Comparison of ENCODE assay signal across 8 cellular contexts in genomic region chr1:61077676-61078521, GRCh38. TPM values are rescaled to one million over a fixed set of nuclear protein-coding genes. Genes with fewer than 3 reads are reported as not detected.
DNase-seq lines count a peak whose midpoint lies in the region; ATAC-seq, FAIRE-seq and TF ChIP-seq lines count a peak whose summit lies in the region.

No MANE protein-coding gene starts in this region.

- TF ChIP-seq EP300 in HepG2 (IDR thresholded peaks at IDR 0.05; ENCODE audit: low read depth in 2 of 2, low read length in 2 of 2), result no peak
- TF ChIP-seq EP300 in HepG2 (CRISPR knock-in tag; IDR thresholded peaks at IDR 0.05; ENCODE audit: borderline replicate concordance), result no peak

- peak overlapping the region; percentile 35 for H2AFZ ChIP-seq in HepG2 (ENCODE audit: low read length)

- BruUV-seq in HepG2 (replicated peaks; lab: Mats Ljungman, UMichigan), result no TSS peak

- H3K9ac ChIP-seq in HepG2 (ENCODE audit: insufficient read depth, low read depth, low read length), result peak overlapping the region; percentile 70

- no peaks in the 10 kb centered on the region for H4K20me1 ChIP-seq in HepG2 (ENCODE audit: insufficient read depth, low read length)

- TF ChIP-seq POLR2A in HepG2 (IDR thresholded peaks at IDR 0.05; ENCODE audit: insufficient read depth in 1 of 2, low read depth in 2 of 2, low read length in 2 of 2), result no peak

- peak; percentile 99 for DNase-seq in ACHN
- DNase-seq in NCI-H748 (lab: John Stamatoyannopoulos, UW; ENCODE audit: unreplicated experiment), result peak; percentile 99
- peak; percentile 90 for DNase-seq in activated CD4-positive, alpha-beta T cell treated with anti-CD3 and anti-CD28 coated beads, Interleukin-2, amount 50 U/mL, for 1 hour
- peak; percentile 56 to 90 (median 86) for DNase-seq in dorsolateral prefrontal cortex
- peak; percentile 99 for DNase-seq in HepG2 (ENCODE audit: low spot score)
- DNase-seq in stimulated activated CD4-positive, alpha-beta T cell treated with anti-CD3 and anti-CD28 coated beads, Interleukin-2, amount 100 ng/mL, for 4 hours (ENCODE audit: low read depth), result peak; percentile 86

- peak overlapping the region; percentile 83 to 99 (median 96) for H3K27ac ChIP-seq in dorsolateral prefrontal cortex
- H3K27ac ChIP-seq in HepG2 (ENCODE audit: extremely low read length, insufficient read depth, low read length), result peak overlapping the region; percentile 90

- intact Hi-C loops in dorsolateral prefrontal cortex (cut with DNase I) (loop anchor here (1.0 to 2.0 kb wide), 2 partner anchors 28 to 109 kb away; no protein-coding TSS in a partner anchor), HepG2 (cut with micrococcal nuclease; ENCODE audit: unreplicated experiment) (loop anchor here (2.0 to 5.0 kb wide), 2 partner anchors 21 to 34 kb away; no protein-coding TSS in a partner anchor)

- H3K9me3 ChIP-seq in HepG2 (ENCODE audit: low read length), result no peaks in the 10 kb centered on the region

- no peaks in the 10 kb centered on the region for H3K36me3 ChIP-seq in HepG2 (replicated peaks in 1 of 2; ENCODE audit: control insufficient read depth in 1 of 2, insufficient read depth in 2 of 2, low read length in 2 of 2)

- CTCF ChIA-PET in HepG2 (lab: Yijun Ruan, JAX; ENCODE audit: low intra/inter-chr PET ratio, low total read pairs), result no interaction called here

- peak; percentile 97 for FAIRE-seq in HepG2 (lab: Jason Lieb, UNC)

- H3K4me1 ChIP-seq in HepG2 (ENCODE audit: insufficient read depth, low read length), result peaks cover 43% of the 10 kb centered on the region

- H3K79me2 ChIP-seq in HepG2 (ENCODE audit: insufficient read depth, low read length), result peaks cover 20% of the 10 kb centered on the region

- TF ChIP-seq RAD21 in HepG2 (CRISPR knock-in tag; IDR thresholded peaks at IDR 0.05), result no peak

- POLR2A ChIA-PET in HepG2 (lab: Yijun Ruan, JAX), result interaction anchor here (1.0 to 2.2 kb wide), 6 partner anchors 21 to 1264 kb away, joined by 3 to 10 read pairs (median 4); partner anchors contain the start of gene HOOK1

- peak overlapping the region; percentile 34 to 93 (median 71) for H3K4me3 ChIP-seq in dorsolateral prefrontal cortex
- peak overlapping the region; percentile 72 to 92 (median 80) for H3K4me3 ChIP-seq in HepG2 (replicated peaks in 1 of 3; ENCODE audit: insufficient read depth in 1 of 3, low read depth in 2 of 3, low read length in 3 of 3)

- in situ Hi-C loops in ACHN (cut with HindIII; ENCODE audit: low pct_ligation_motif_present, low pct_unique_long_range_greater_than_20kb, low sequenced_read_pairs) (no loop called here), HepG2 (cut with HindIII; ENCODE audit: extremely low pct_ligation_motif_present, low pct_unique_long_range_greater_than_20kb) (no loop called here)

- TF ChIP-seq CTCF in dorsolateral prefrontal cortex (IDR thresholded peaks at IDR 0.05 in 54 of 56, conservative IDR thresholded peaks at IDR 0.05 in 2 of 56; ENCODE audit: low read depth in 1 of 56, partially characterized antibody in 56 of 56) (peak in 19 of 56 donors; percentile 5 to 51 (median 17)), HepG2 (CRISPR knock-in tag; IDR thresholded peaks at IDR 0.05) (no peak)

- ATAC-seq in GM19043 (IDR thresholded peaks at IDR 0.05; ENCODE audit: low read depth, unreplicated experiment), result peak; percentile 49
- peak; percentile 48 for ATAC-seq in HG03521 (IDR thresholded peaks at IDR 0.05; ENCODE audit: unreplicated experiment)
- peak; percentile 51 for ATAC-seq in HepG2

- H3K27me3 ChIP-seq in dorsolateral prefrontal cortex (no peaks in the 10 kb centered on the region), HepG2 (ENCODE audit: control insufficient read depth in 1 of 2, insufficient read depth in 2 of 2, low read length in 2 of 2) (no peaks in the 10 kb centered on the region; a peak in 1 of 5 replicates)

- peak overlapping the region; percentile 89 for H3K4me2 ChIP-seq in HepG2 (ENCODE audit: low read depth, low read length)

- WGBS in HepG2 (ENCODE audit: low lambda C conversion rate), result 5% methylated on average over 19 of the region's 19 CpGs

TF ChIP-seq in HepG2, 621 proteins besides CTCF, POLR2A, EP300 and RAD21 (continues in another document):
- TF ChIP-seq POGZ (CRISPR knock-in tag; IDR thresholded peaks at IDR 0.05) (no peak), EEA1 (CRISPR knock-in tag; IDR thresholded peaks at IDR 0.05; ENCODE audit: borderline replicate concordance) (no peak), CEBPB (IDR thresholded peaks at IDR 0.05; ENCODE audit: borderline replicate concordance, low read depth, low read length) (no peak), SIX1 (CRISPR knock-in tag; IDR thresholded peaks at IDR 0.05; ENCODE audit: borderline replicate concordance) (no peak), ZSCAN9 (CRISPR knock-in tag; IDR thresholded peaks at IDR 0.05; ENCODE audit: borderline replicate concordance) (no peak), GMEB1 (CRISPR knock-in tag; IDR thresholded peaks at IDR 0.05; ENCODE audit: borderline replicate concordance) (peak; percentile 41; the same call in 1 of the 2 replicates), THRA (CRISPR knock-in tag; IDR thresholded peaks at IDR 0.05; ENCODE audit: borderline replicate concordance) (no peak), NFYB (CRISPR knock-in tag; IDR thresholded peaks at IDR 0.05) (peak; percentile 89), ZNF710 (CRISPR knock-in tag; IDR thresholded peaks at IDR 0.05; ENCODE audit: borderline replicate concordance) (no peak), ZNF383 (CRISPR knock-in tag; IDR thresholded peaks at IDR 0.05; ENCODE audit: borderline replicate concordance) (no peak)

RNA-seq across cellular contexts. Expression of gene NFIA, which starts 4.5 kb away (rescaled TPM):
- total RNA-seq in dorsolateral prefrontal cortex (100 to 1,000 TPM in 40 of 120 experiments, 10 to 100 TPM in 80; 63.0 to 203 (median 91.8) TPM), HepG2 (2016; rRNA removed; fragmentation: Illumina TruSeq; extraction: Trizol) (14.8 and 28.5 TPM in 2 replicates)
- total RNA-seq in HepG2 (2016; cell fraction: cytosol; rRNA removed; fragmentation: Illumina TruSeq; extraction: Trizol; ENCODE audit: low read depth), result 8.1 and 8.4 TPM in 2 replicates
- total RNA-seq in HepG2 (2016; cell fraction: insoluble cytoplasmic fraction; rRNA removed; fragmentation: Illumina TruSeq; extraction: Trizol), result 11.5 and 25.9 TPM in 2 replicates
- total RNA-seq in HepG2 (2016; cell fraction: membrane; rRNA removed; fragmentation: Illumina TruSeq; extraction: Trizol), result 7.4 and 7.5 TPM in 2 replicates
- total RNA-seq in HepG2 (2016; cell fraction: nucleus; rRNA removed; fragmentation: Illumina TruSeq; extraction: Trizol), result 110 and 115 TPM in 2 replicates
- polyA plus RNA-seq in HepG2 (2011; rRNA removed), result 14.1 and 14.7 TPM in 2 replicates
- polyA plus RNA-seq in HepG2 (2011; cell fraction: cytosol; rRNA removed), result 11.0 and 12.6 TPM in 2 replicates
- polyA plus RNA-seq in HepG2 (2011; cell fraction: nucleus; rRNA removed), result 20.1 and 25.7 TPM in 2 replicates
- polyA plus RNA-seq in HepG2 (2012), result 4.5 and 5.7 TPM in 2 replicates
- polyA plus RNA-seq in HepG2 (2016; cell fraction: cytosol; fragmentation: Illumina TruSeq; extraction: Trizol; ENCODE audit: low read depth), result 0.64 and 0.71 TPM in 2 replicates
- polyA plus RNA-seq in HepG2 (2016; cell fraction: insoluble cytoplasmic fraction; fragmentation: Illumina TruSeq; extraction: Trizol; ENCODE audit: low read depth), result 11.5 and 13.5 TPM in 2 replicates
- 3.0 and 3.1 TPM in 2 replicates for polyA plus RNA-seq in HepG2 (2016; cell fraction: membrane; fragmentation: Illumina TruSeq; extraction: Trizol; ENCODE audit: low read depth)
- polyA plus RNA-seq in HepG2 (2016; cell fraction: nucleus; fragmentation: Illumina TruSeq; extraction: Trizol; ENCODE audit: insufficient read depth, low read depth), result 15.9 and 21.9 TPM in 2 replicates
- polyA minus RNA-seq in HepG2 (2011; rRNA and poly(A)+ RNA removed; ENCODE audit: low replicate concordance), result 62.5 and 117 TPM in 2 replicates
- 18.3 and 19.2 TPM in 2 replicates for polyA minus RNA-seq in HepG2 (2011; cell fraction: cytosol; rRNA and poly(A)+ RNA removed)
- 167 and 202 TPM in 2 replicates for polyA minus RNA-seq in HepG2 (2011; cell fraction: nucleus; rRNA and poly(A)+ RNA removed)

Comparison
In these comparisons a context has a peak if more than half of its experiments do, and no peak if none do; other contexts are left out.
1. Peak in every context shown above with its lines: DNase-seq, ATAC-seq, H3K4me3 ChIP-seq and H3K27ac ChIP-seq.